ENCODE assay signal across 18 cellular contexts in the genomic region with DNA sequence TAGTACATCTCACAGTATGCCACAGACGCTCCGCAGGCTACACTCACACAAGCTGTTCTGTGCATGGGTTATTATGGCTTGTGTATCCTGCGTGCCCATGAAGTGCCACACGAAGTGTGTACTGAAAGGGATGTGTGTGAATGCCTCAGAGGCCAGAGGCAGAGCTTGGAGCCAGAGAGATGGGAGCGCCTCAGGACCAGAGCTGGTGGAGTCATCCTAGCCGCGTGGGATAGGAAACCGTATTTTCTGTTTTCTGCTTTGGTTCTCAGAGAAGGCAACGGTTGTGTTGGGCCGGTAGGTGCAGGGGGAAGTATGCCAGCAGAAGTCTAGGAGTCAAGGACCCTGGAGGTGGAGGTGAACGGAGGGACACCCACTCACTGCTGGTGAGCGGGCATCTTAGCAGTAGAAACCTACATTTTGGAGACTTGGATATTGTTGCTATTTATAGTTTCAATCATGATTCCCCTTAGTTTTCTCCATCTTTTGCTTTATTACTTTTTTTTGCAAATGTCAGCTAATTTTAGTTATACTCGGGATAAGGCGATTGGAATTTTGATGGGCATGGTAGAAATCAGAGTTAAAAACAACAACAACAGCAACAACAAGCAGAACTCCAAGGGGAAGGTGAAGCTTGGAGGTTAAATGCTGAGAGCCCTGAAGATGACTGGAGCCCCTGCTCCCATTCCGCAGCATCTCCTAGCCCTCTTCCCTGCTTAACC.
"Had no signal": no experiment of that assay in that cellular context is flagged by ENCODE, and none has a peak within 500 bp of the region (broad histone marks: within the 10 kb centered on the region; RNA-seq: fewer than 3 reads in every experiment).

No MANE protein-coding gene starts in this region.

- H3K9me3 ChIP-seq: tibial artery had no signal

- H3K27ac ChIP-seq: skin epidermis, tibial artery had no signal

- H3K4me1 ChIP-seq: tibial artery had no signal

- H3K27ac Mint-ChIP-seq: activated CD4-positive, alpha-beta memory T cell treated with anti-CD3 and anti-CD28 coated beads for 36 hours; activated naive CD4-positive, alpha-beta T cell treated with anti-CD3 and anti-CD28 coated beads, Interleukin-2, amount 50 U/mL, for 24 hours; naive thymus-derived CD4-positive, alpha-beta T cell; progenitor cell of endocrine pancreas; stimulated activated effector memory CD8-positive, alpha-beta T cell treated with anti-CD3 and anti-CD28 coated beads, Interleukin-12 subunit alpha, Interleukin-12 subunit beta, amount 100 ng/mL, for 72 hours had no signal

- DNase-seq: activated CD4-positive, alpha-beta memory T cell treated with anti-CD3 and anti-CD28 coated beads for 36 hours; activated CD4-positive, alpha-beta T cell treated with anti-CD3 and anti-CD28 coated beads for 48 hours; activated effector memory CD4-positive, alpha-beta T cell treated with anti-CD3 and anti-CD28 coated beads, Interleukin-2, amount 50 U/mL, for 16 hours; activated T-cell treated with anti-CD3 and anti-CD28 coated beads, Interleukin-2, amount 50 U/mL, for 48 hours; aorta; central memory CD4-positive, alpha-beta T cell; dermis blood vessel endothelial cell; effector CD8-positive, alpha-beta T cell; naive thymus-derived CD4-positive, alpha-beta T cell; stimulated activated CD4-positive, alpha-beta T cell treated with anti-CD3 and anti-CD28 coated beads, Interleukin-2, amount 100 ng/mL, for 24 hours; stimulated activated naive CD8-positive, alpha-beta T cell treated with anti-CD3 and anti-CD28 coated beads, Interleukin-15, amount 100 ng/mL, for 72 hours; tibial artery had no signal

- H3K4me3 ChIP-seq: lung, skin epidermis, tibial artery had no signal

- H3K4me3 Mint-ChIP-seq: activated CD4-positive, alpha-beta memory T cell treated with anti-CD3 and anti-CD28 coated beads for 36 hours; activated naive CD4-positive, alpha-beta T cell treated with anti-CD3 and anti-CD28 coated beads, Interleukin-2, amount 50 U/mL, for 24 hours; brain; naive thymus-derived CD4-positive, alpha-beta T cell; stimulated activated effector memory CD8-positive, alpha-beta T cell treated with anti-CD3 and anti-CD28 coated beads, Interleukin-12 subunit alpha, Interleukin-12 subunit beta, amount 100 ng/mL, for 72 hours; stimulated activated naive CD8-positive, alpha-beta T cell treated with anti-CD3 and anti-CD28 coated beads, Interleukin-15, amount 100 ng/mL, for 72 hours had no signal

- H3K4me1 Mint-ChIP-seq: activated naive CD4-positive, alpha-beta T cell treated with anti-CD3 and anti-CD28 coated beads, Interleukin-2, amount 50 U/mL, for 24 hours; stimulated activated effector memory CD8-positive, alpha-beta T cell treated with anti-CD3 and anti-CD28 coated beads, Interleukin-12 subunit alpha, Interleukin-12 subunit beta, amount 100 ng/mL, for 72 hours; stimulated activated naive CD8-positive, alpha-beta T cell treated with anti-CD3 and anti-CD28 coated beads, Interleukin-15, amount 100 ng/mL, for 72 hours had no signal

- H3K36me3 Mint-ChIP-seq: activated CD4-positive, alpha-beta memory T cell treated with anti-CD3 and anti-CD28 coated beads for 36 hours; brain; naive thymus-derived CD4-positive, alpha-beta T cell; stimulated activated effector memory CD8-positive, alpha-beta T cell treated with anti-CD3 and anti-CD28 coated beads, Interleukin-12 subunit alpha, Interleukin-12 subunit beta, amount 100 ng/mL, for 72 hours had no signal

- H3K36me3 ChIP-seq: tibial artery had no signal

- H3K9me3 Mint-ChIP-seq: activated CD4-positive, alpha-beta memory T cell treated with anti-CD3 and anti-CD28 coated beads for 36 hours; stimulated activated effector memory CD8-positive, alpha-beta T cell treated with anti-CD3 and anti-CD28 coated beads, Interleukin-12 subunit alpha, Interleukin-12 subunit beta, amount 100 ng/mL, for 72 hours had no signal
